Comparison of ENCODE assay signal across 8 cellular contexts in the genomic region with DNA sequence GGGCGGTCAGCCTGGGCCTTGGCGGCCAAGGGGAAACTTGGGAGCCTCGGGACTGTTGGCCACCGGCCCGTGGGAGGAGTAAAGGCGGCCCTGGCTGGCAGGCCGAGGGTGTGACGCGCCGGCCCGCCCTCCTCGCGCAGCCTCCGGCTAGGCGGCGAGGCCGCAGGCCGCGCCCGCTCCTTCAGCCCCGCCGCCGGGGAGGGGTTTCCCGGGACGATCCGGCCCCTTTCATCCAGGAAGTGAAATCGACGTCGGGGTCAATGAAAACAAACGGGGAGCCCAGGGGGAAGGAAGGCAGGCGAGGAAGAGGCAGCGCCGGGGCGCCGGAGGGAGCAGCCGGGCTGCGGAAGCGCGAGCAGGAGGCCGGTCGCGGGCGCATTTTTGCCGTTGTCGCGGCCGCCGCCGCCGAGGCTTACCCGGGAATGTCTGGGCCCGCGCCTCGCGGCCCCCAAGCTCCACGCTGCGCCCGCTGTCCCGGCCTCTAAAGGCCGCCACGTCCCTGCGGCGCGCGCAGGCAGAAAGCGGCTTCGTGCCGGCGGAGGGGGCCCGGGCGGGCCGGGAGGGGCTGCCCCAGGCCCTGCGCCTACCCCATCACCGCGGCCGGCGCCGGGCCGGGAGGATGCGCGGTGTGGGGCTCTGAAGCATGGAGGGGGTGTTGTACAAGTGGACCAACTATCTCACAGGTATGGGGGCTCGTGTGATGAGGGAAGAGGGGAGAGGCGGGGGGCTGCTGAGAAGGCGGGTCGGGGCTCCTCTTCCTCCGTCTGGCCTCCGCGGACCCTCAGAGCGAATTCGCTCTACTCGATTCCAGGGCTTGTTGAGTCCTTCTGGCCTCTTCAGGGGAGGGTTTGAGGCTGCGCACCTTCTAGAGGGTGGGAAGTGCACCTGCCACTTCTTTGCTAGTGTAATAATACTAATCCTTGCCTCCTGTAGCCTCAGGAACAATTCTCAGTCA. TPM values are rescaled to one million over a fixed set of nuclear protein-coding genes. Genes with fewer than 3 reads are reported as not detected.
DNase-seq lines count a peak whose midpoint lies in the region; ATAC-seq and TF ChIP-seq lines count a peak whose summit lies in the region.

A gene (plus strand): TSS at position 231 of the 955 bp plus-strand sequence. CDS start 413 bp downstream, at position 644.

- no peaks in the 10 kb centered on the region for H3K36me3 ChIP-seq in vagina

- peak; percentile 19 to 64 for TF ChIP-seq POLR2A in vagina (IDR thresholded peaks at IDR 0.05)

- intact Hi-C loops in T-helper 2 cell treated with Interferon-gamma antibody and Interleukin-4, amounts not matched to agents 100 ng/mL and 5 ng/mL, for 36 hours (cut with micrococcal nuclease): loop anchor here (1.0 kb wide), 1 partner anchor 43 kb away; no protein-coding TSS in a partner anchor
- intact Hi-C loops in right cardiac atrium (cut with DNase I): no loop called here
- intact Hi-C loops in vagina (cut with DNase I): loop anchor here (1.0 kb wide), 1 partner anchor 29 kb away; a partner anchor contains a TSS

- H3K27ac ChIP-seq in right cardiac atrium (ENCODE audit: low read length) (peak within 1 kb of the TSS; percentile 73), vagina (peak within 1 kb of the TSS; percentile 96)

- under 1% methylated on average over 81 of the region's 92 CpGs for WGBS in right cardiac atrium

- H3K4me3 ChIP-seq in right cardiac atrium (ENCODE audit: low read length) (peak within 1 kb of the TSS; percentile 98), vagina (peak within 1 kb of the TSS; percentile 78 to 84)

- no peak for TF ChIP-seq CTCF in vagina (IDR thresholded peaks at IDR 0.05)

- H3K27me3 ChIP-seq in right cardiac atrium (ENCODE audit: control insufficient read depth, insufficient read depth) (no peaks in the 10 kb centered on the region), vagina (no peaks in the 10 kb centered on the region)

- peak; percentile 71 for ATAC-seq in GM18502 (IDR thresholded peaks at IDR 0.05; ENCODE audit: poor library complexity, unreplicated experiment)
- ATAC-seq in HG02885 (IDR thresholded peaks at IDR 0.05; ENCODE audit: poor library complexity, unreplicated experiment): peak; percentile 73
- peak; percentile 95 to 96 for ATAC-seq in right cardiac atrium

- H3K4me1 ChIP-seq in right cardiac atrium (ENCODE audit: control insufficient read depth, insufficient read depth, low read length) (peaks cover 11% of the 10 kb centered on the region), vagina (peaks cover 67% of the 10 kb centered on the region)

- no peaks in the 10 kb centered on the region for H3K9me3 ChIP-seq in right cardiac atrium (ENCODE audit: control insufficient read depth, low read length)
- H3K9me3 ChIP-seq in vagina: no peaks in the 10 kb centered on the region

- DNase-seq in NCI-H1694 (lab: John Stamatoyannopoulos, UW) (peak; percentile 65), anterior cingulate cortex (lab: John Stamatoyannopoulos, UW) (peak; percentile 56 to 95 (median 90)), right cardiac atrium (peak; percentile 99), putamen (ENCODE audit: low spot score) (peak; percentile 95), vagina (ENCODE audit: extremely low spot score in 2 of 2) (peak in 1 of 2 donors; percentile 96)

RNA-seq across cellular contexts. Expression of the gene that starts here (rescaled TPM):
- total RNA-seq in T-helper 2 cell treated with Interferon-gamma antibody and Interleukin-4, amounts not matched to agents 100 ng/mL and 5 ng/mL, for 36 hours: 24.0 and 24.9 TPM in 2 replicates
- total RNA-seq in right cardiac atrium (10 to 100 TPM; 44.5 to 69.9 (median 47.3) TPM), vagina (5.9 TPM)
- 5.3 TPM for polyA plus RNA-seq in right cardiac atrium

Comparison
In these comparisons a context has a peak if more than half of its experiments do, and no peak if none do; other contexts are left out.
1. intact Hi-C loops: an anchor here in T-helper 2 cell treated with Interferon-gamma antibody and Interleukin-4, amounts not matched to agents 100 ng/mL and 5 ng/mL, for 36 hours (1.0 kb wide) and vagina (1.0 kb wide); none called in right cardiac atrium.